ENCODE assay signal across 11 cellular contexts in the genomic region with DNA sequence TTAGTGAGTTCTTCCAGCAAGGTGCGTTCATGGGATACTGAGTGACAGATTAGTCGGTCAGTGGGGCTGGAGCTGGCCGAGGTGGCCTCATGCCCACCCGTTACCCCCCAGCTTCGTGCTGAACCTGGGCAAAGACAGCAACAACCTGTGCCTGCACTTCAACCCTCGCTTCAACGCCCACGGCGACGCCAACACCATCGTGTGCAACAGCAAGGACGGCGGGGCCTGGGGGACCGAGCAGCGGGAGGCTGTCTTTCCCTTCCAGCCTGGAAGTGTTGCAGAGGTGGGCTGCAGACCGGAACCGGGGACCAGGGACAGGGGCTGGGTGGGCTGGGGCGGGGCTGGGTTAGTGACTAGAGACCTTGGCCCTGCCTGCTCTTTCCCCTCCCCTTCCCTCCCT. TPM values are rescaled to one million over a fixed set of nuclear protein-coding genes. Genes with fewer than 3 reads are reported as not detected.
DNase-seq lines count a peak whose midpoint lies in the region; ATAC-seq and TF ChIP-seq lines count a peak whose summit lies in the region.
"Had no signal": no experiment of that assay in that cellular context is flagged by ENCODE, and none has a peak within 500 bp of the region (broad histone marks: within the 10 kb centered on the region; RNA-seq: fewer than 3 reads in every experiment).

No MANE protein-coding gene starts in this region.

- no peak overlapping the region for H3K27ac Mint-ChIP-seq in CD8-positive, alpha-beta T cell

- POLR2A ChIA-PET in CD8-positive, alpha-beta T cell (lab: Charles Lee) = interaction anchor here (1.2 to 5.2 kb wide), 5 partner anchors 9 to 70 kb away, joined by 4 to 78 read pairs (median 16); partner anchors contain the start of genes GGA1, NOL12 and PDXP

- no peak for ATAC-seq in CD8-positive, alpha-beta T cell
- ATAC-seq in HG02852 (IDR thresholded peaks at IDR 0.05; ENCODE audit: unreplicated experiment) (no peak), GM21528 (IDR thresholded peaks at IDR 0.05; ENCODE audit: low FRiP score, unreplicated experiment) (no peak)
- ATAC-seq: left cardiac atrium had no signal

- no peak for TF ChIP-seq POLR2A in sigmoid colon (IDR thresholded peaks at IDR 0.05)

- H3K4me3 Mint-ChIP-seq in CD8-positive, alpha-beta T cell = no peak overlapping the region

- H3K27ac ChIP-seq in CD8-positive, alpha-beta T cell (ENCODE audit: low read depth, low read length) = peak overlapping the region; percentile 30
- H3K27ac ChIP-seq in epithelial cell of prostate (peak overlapping the region; percentile 92), sigmoid colon (peak overlapping the region; percentile 92 to 99 (median 95))
- H3K27ac ChIP-seq: SK-N-MC had no signal

- H3K4me1 ChIP-seq in CD8-positive, alpha-beta T cell (ENCODE audit: insufficient read depth, low read length) = peaks cover 36% of the 10 kb centered on the region
- peaks cover 0 to 63% (median 55%) of the 10 kb centered on the region in 4 donors for H3K4me1 ChIP-seq in sigmoid colon

- WGBS in sigmoid colon, 2 donors = 74 to 78% methylated on average over 18 of the region's 18 CpGs

- intact Hi-C loops in CD8-positive, alpha-beta T cell (cut with DNase I, micrococcal nuclease) = no loop called here
- intact Hi-C loops in sigmoid colon (cut with DNase I) = no loop called here

- CTCF ChIA-PET in CD8-positive, alpha-beta T cell (lab: Charles Lee) = interaction anchor here (17.2 to 64.7 kb wide), 2 partner anchors 15 to 53 kb away, joined by 323 to 2176 read pairs; partner anchors contain the start of genes GGA1, PDXP and SH3BP1

- H3K9me3 Mint-ChIP-seq in CD8-positive, alpha-beta T cell = no peaks in the 10 kb centered on the region

- no peak for DNase-seq in CD8-positive, alpha-beta T cell
- DNase-seq in epithelial cell of prostate (ENCODE audit: low read depth, low spot score) = no peak
- no peak for DNase-seq in sigmoid colon
- DNase-seq in effector CD4-positive, alpha-beta T cell = no peak
- DNase-seq in NCI-H1105 (lab: John Stamatoyannopoulos, UW) = no peak
- DNase-seq: left cardiac atrium, NCI-H446 treated with DMSO at 0.1 percent for 48 hours had no signal

- no peak overlapping the region for H3K4me3 ChIP-seq in CD8-positive, alpha-beta T cell (ENCODE audit: low read depth, low read length)
- H3K4me3 ChIP-seq in sigmoid colon = peak overlapping the region in 1 of 4 donors; percentile 67
- H3K4me3 ChIP-seq: SK-N-MC had no signal

- no peak for TF ChIP-seq EP300 in sigmoid colon (IDR thresholded peaks at IDR 0.05)

- no peaks in the 10 kb centered on the region for H3K27me3 ChIP-seq in CD8-positive, alpha-beta T cell (ENCODE audit: insufficient read depth, low read length)
- H3K27me3 ChIP-seq in sigmoid colon = no peaks in the 10 kb centered on the region

- H3K36me3 Mint-ChIP-seq in CD8-positive, alpha-beta T cell = peaks cover 4% of the 10 kb centered on the region

- no peaks in the 10 kb centered on the region for H3K36me3 ChIP-seq in CD8-positive, alpha-beta T cell (ENCODE audit: insufficient read depth, low read length)
- H3K36me3 ChIP-seq in sigmoid colon = peaks cover 0 to 18% (median 6%) of the 10 kb centered on the region in 4 donors

- H3K9me3 ChIP-seq in CD8-positive, alpha-beta T cell (ENCODE audit: low read length) = no peaks in the 10 kb centered on the region
- H3K9me3 ChIP-seq in sigmoid colon = no peaks in the 10 kb centered on the region

- no peak for TF ChIP-seq CTCF in CD8-positive, alpha-beta T cell (IDR thresholded peaks at IDR 0.05)
- no peak for TF ChIP-seq CTCF in sigmoid colon (IDR thresholded peaks at IDR 0.05)

- peaks cover 45% of the 10 kb centered on the region for H3K4me1 Mint-ChIP-seq in CD8-positive, alpha-beta T cell (ENCODE audit: low read depth)

- H3K27me3 Mint-ChIP-seq in CD8-positive, alpha-beta T cell (ENCODE audit: low read depth) = no peaks in the 10 kb centered on the region

TF ChIP-seq in PFSK-1, 5 proteins besides CTCF, POLR2A, EP300 and RAD21:
- TF ChIP-seq TAF1 (IDR thresholded peaks at IDR 0.05; ENCODE audit: borderline replicate concordance, insufficient read depth, low read length) (no peak), POLR2AphosphoS5 (IDR thresholded peaks at IDR 0.05; ENCODE audit: low read depth, low read length) (0 out of 2 replicates have a peak, but pooled peaks have one; percentile 62)

RNA-seq across cellular contexts. Expression of gene LGALS1, which starts 2.9 kb away (rescaled TPM):
- 10 to 100 TPM; 20.8 to 29.4 TPM for total RNA-seq in CD8-positive, alpha-beta T cell
- polyA plus RNA-seq in PFSK-1 (2012; ENCODE audit: insufficient read length, low read depth) = 3,196 TPM
- total RNA-seq in sigmoid colon = 1,000 to 10,000 TPM in 3 of 4 donors, 100 to 1,000 TPM in 1; 911 to 2,925 (median 2,030) TPM
- 100 to 1,000 TPM; 373 to 487 (median 439) TPM for polyA plus RNA-seq in sigmoid colon

RNA-seq across cellular contexts. Expression of gene NOL12, which starts 7.8 kb away (rescaled TPM):
- 10 to 100 TPM; 25.1 to 29.1 TPM for total RNA-seq in CD8-positive, alpha-beta T cell
- 54.5 TPM for polyA plus RNA-seq in PFSK-1 (2012; ENCODE audit: insufficient read length, low read depth)
- 10 to 100 TPM; 10.7 to 28.2 (median 12.5) TPM for total RNA-seq in sigmoid colon
- 10 to 100 TPM; 33.1 to 41.4 (median 41.3) TPM for polyA plus RNA-seq in sigmoid colon

RNA-seq across cellular contexts. Expression of gene TRIOBP, which starts 18.5 kb away (rescaled TPM):
- 1 to 10 TPM; 7.3 to 7.4 TPM for total RNA-seq in CD8-positive, alpha-beta T cell
- polyA plus RNA-seq in PFSK-1 (2012; ENCODE audit: insufficient read length, low read depth) = 62.5 TPM
- 100 to 1,000 TPM in 3 of 4 donors, 10 to 100 TPM in 1; 82.8 to 140 (median 128) TPM for total RNA-seq in sigmoid colon
- polyA plus RNA-seq in sigmoid colon = 10 to 100 TPM; 51.7 to 61.5 (median 58.7) TPM

RNA-seq across cellular contexts. Expression of gene PDXP, which starts 19.8 kb away (rescaled TPM):
- 1 to 10 TPM; 2.4 to 3.2 TPM for total RNA-seq in CD8-positive, alpha-beta T cell
- polyA plus RNA-seq in PFSK-1 (2012; ENCODE audit: insufficient read length, low read depth) = 39.1 TPM
- total RNA-seq in sigmoid colon = 10 to 100 TPM in 2 of 4 donors, 1 to 10 TPM in 2; 7.5 to 12.8 (median 9.6) TPM
- 10 to 100 TPM; 30.2 to 51.1 (median 48.6) TPM for polyA plus RNA-seq in sigmoid colon

RNA-seq across cellular contexts. Expression of gene SH3BP1, which starts 38.9 kb away (rescaled TPM):
- 10 to 100 TPM; 51.5 to 52.9 TPM for total RNA-seq in CD8-positive, alpha-beta T cell
- polyA plus RNA-seq in PFSK-1 (2012; ENCODE audit: insufficient read length, low read depth) = 70.9 TPM
- total RNA-seq in sigmoid colon = 1 to 10 TPM; 1.4 to 6.9 (median 4.7) TPM
- polyA plus RNA-seq in sigmoid colon = 10 to 100 TPM; 35.4 to 71.2 (median 58.5) TPM

Comparison
In these comparisons a context has a peak if more than half of its experiments do, and no peak if none do; other contexts are left out.
1. H3K27ac ChIP-seq: peak in every context shown above with its lines; median percentile 95 in sigmoid colon; 92 in epithelial cell of prostate; 30 in CD8-positive, alpha-beta T cell.
2. RNA of gene LGALS1, which starts 2.9 kb away (total RNA-seq): 911 to 2,925 TPM in sigmoid colon; 20.8 to 29.4 TPM in CD8-positive, alpha-beta T cell; every median in the first group is over 10 times any median in the second.
3. RNA of gene TRIOBP, which starts 18.5 kb away (total RNA-seq): 82.8 to 140 TPM in sigmoid colon; 7.3 to 7.4 TPM in CD8-positive, alpha-beta T cell; every median in the first group is over 4 times any median in the second.